In genomic region chr1:43565600-43566360, GRCh38 we compare ENCODE assay signal across 8 cellular contexts. TPM values are rescaled to one million over a fixed set of nuclear protein-coding genes. Genes with fewer than 3 reads are reported as not detected.
DNase-seq lines count a peak whose midpoint lies in the region; ATAC-seq, FAIRE-seq and TF ChIP-seq lines count a peak whose summit lies in the region.

No MANE protein-coding gene starts in this region.

- peak overlapping the region; percentile 44 for H3K9ac ChIP-seq in astrocyte (ENCODE audit: low read length)
- peak overlapping the region; percentile 41 for H3K9ac ChIP-seq in iPS-15b (ENCODE audit: low read depth, low read length)

- no peaks in the 10 kb centered on the region for H3K27me3 ChIP-seq in astrocyte (ENCODE audit: insufficient read depth, low read length)
- no peaks in the 10 kb centered on the region for H3K27me3 ChIP-seq in iPS-15b (ENCODE audit: control insufficient read depth, insufficient read depth, low read length)
- peaks cover 0 to 7% (median 3%) of the 10 kb centered on the region in 3 donors for H3K27me3 ChIP-seq in gastrocnemius medialis
- no peaks in the 10 kb centered on the region for H3K27me3 ChIP-seq in MG63

- intact Hi-C loops in gastrocnemius medialis (cut with DNase I; ENCODE audit: low total_unique reads) = no loop called here

- H3K27ac Mint-ChIP-seq in astrocyte (ENCODE audit: unreplicated experiment) = no peak overlapping the region

- H3K9me3 ChIP-seq in astrocyte (ENCODE audit: insufficient read depth, low read depth, low read length) (no peaks in the 10 kb centered on the region), iPS-15b (ENCODE audit: control insufficient read depth, insufficient read depth, low read length) (no peaks in the 10 kb centered on the region), gastrocnemius medialis (no peaks in the 10 kb centered on the region), MG63 (no peaks in the 10 kb centered on the region)

- peak overlapping the region; percentile 91 for H3K4me2 ChIP-seq in astrocyte (ENCODE audit: low read length)

- H2AFZ ChIP-seq in astrocyte (ENCODE audit: low read depth, low read length) = peak overlapping the region; percentile 84

- H4K20me1 ChIP-seq in astrocyte (ENCODE audit: insufficient read depth, low read length) = peaks cover 63% of the 10 kb centered on the region

- ATAC-seq in gastrocnemius medialis = peak in 1 of 2 donors; percentile 28
- ATAC-seq in HG02642 (IDR thresholded peaks at IDR 0.05; ENCODE audit: poor library complexity, unreplicated experiment) = no peak

- H3K4me1 ChIP-seq in astrocyte (ENCODE audit: insufficient read depth, low read length) (peaks cover 17% of the 10 kb centered on the region), iPS-15b (ENCODE audit: control insufficient read depth, insufficient read depth, low read length) (peaks cover 12% of the 10 kb centered on the region), gastrocnemius medialis (peaks cover 0 to 6% of the 10 kb centered on the region in 2 donors)

- TF ChIP-seq CTCF in astrocyte (IDR thresholded peaks at IDR 0.05; ENCODE audit: insufficient read depth, low read depth, low read length) (no peak), gastrocnemius medialis (IDR thresholded peaks at IDR 0.05 in 4 of 5, conservative IDR thresholded peaks at IDR 0.05 in 1 of 5) (no peak)

- H3K4me3 ChIP-seq in astrocyte (ENCODE audit: insufficient read depth, low read depth, low read length) = peak overlapping the region; percentile 61
- peak overlapping the region; percentile 39 for H3K4me3 ChIP-seq in iPS-15b (ENCODE audit: low read depth, low read length)
- peak overlapping the region; percentile 51 to 68 (median 58) for H3K4me3 ChIP-seq in gastrocnemius medialis
- no peak overlapping the region for H3K4me3 ChIP-seq in MG63

- no peak overlapping the region for H3K4me3 Mint-ChIP-seq in astrocyte (ENCODE audit: unreplicated experiment)

- peaks cover 32% of the 10 kb centered on the region for H3K36me3 Mint-ChIP-seq in astrocyte (ENCODE audit: low read depth, unreplicated experiment)

- FAIRE-seq in astrocyte (lab: Jason Lieb, UNC) = no peak

- in situ Hi-C loops in G401 (cut with HindIII; ENCODE audit: low sequenced_read_pairs) (no loop called here), gastrocnemius medialis (cut with MboI; ENCODE audit: low sequenced_read_pairs in 4 of 4) (no loop called here)

- H3K9me3 Mint-ChIP-seq in astrocyte (ENCODE audit: unreplicated experiment) = no peaks in the 10 kb centered on the region

- H3K79me2 ChIP-seq in astrocyte (ENCODE audit: insufficient read depth, low read length) = peaks cover 5% of the 10 kb centered on the region

- no peaks in the 10 kb centered on the region for H3K36me3 ChIP-seq in astrocyte (ENCODE audit: insufficient read depth, low read length)
- H3K36me3 ChIP-seq in iPS-15b (ENCODE audit: control insufficient read depth, insufficient read depth, low read length) = peaks cover 25% of the 10 kb centered on the region
- no peaks in the 10 kb centered on the region for H3K36me3 ChIP-seq in gastrocnemius medialis
- no peaks in the 10 kb centered on the region for H3K36me3 ChIP-seq in MG63

- H3K27me3 Mint-ChIP-seq in astrocyte (ENCODE audit: low read depth, unreplicated experiment) = no peaks in the 10 kb centered on the region

- H3K27ac ChIP-seq in astrocyte (ENCODE audit: low read depth, low read length) (no peak overlapping the region), gastrocnemius medialis (no peak overlapping the region)

- peak; percentile 65 for DNase-seq in G401 (ENCODE audit: low spot score)
- DNase-seq in OCI-M1 (lab: John Stamatoyannopoulos, UW) = peak; percentile 28
- DNase-seq in astrocyte (ENCODE audit: low read depth) = peak; percentile 41
- no peak for DNase-seq in gastrocnemius medialis
- DNase-seq in NCI-H774 (lab: John Stamatoyannopoulos, UW) = no peak
- no peak for DNase-seq in MG63

- H3K4me1 Mint-ChIP-seq in astrocyte (ENCODE audit: low read depth, unreplicated experiment) = peaks cover 15% of the 10 kb centered on the region

- no peak for TF ChIP-seq POLR2A in gastrocnemius medialis (IDR thresholded peaks at IDR 0.05)

RNA-seq across cellular contexts. Expression of gene PTPRF, which starts 35.1 kb away (rescaled TPM):
- 46.6 and 61.3 TPM in 2 replicates for total RNA-seq in G401 (2014; rRNA removed; shearing (Covaris generic))
- total RNA-seq in astrocyte (231 and 275 TPM in 2 replicates), gastrocnemius medialis (1 to 10 TPM; 1.8 to 2.6 (median 2.5) TPM)
- total RNA-seq in MG63 (2014; rRNA removed; shearing (Covaris generic); ENCODE audit: low replicate concordance) = 28.5 and 33.0 TPM in 2 replicates

Comparison
In these comparisons a context has a peak if more than half of its experiments do, and no peak if none do; other contexts are left out.
1. DNase-seq: peak in G401 (single experiment), OCI-M1 (single experiment) and astrocyte (single experiment); none in gastrocnemius medialis (0 of 2), NCI-H774 (single experiment) and MG63 (single experiment).